ENCODE assay signal across 18 cellular contexts in the genomic region with DNA sequence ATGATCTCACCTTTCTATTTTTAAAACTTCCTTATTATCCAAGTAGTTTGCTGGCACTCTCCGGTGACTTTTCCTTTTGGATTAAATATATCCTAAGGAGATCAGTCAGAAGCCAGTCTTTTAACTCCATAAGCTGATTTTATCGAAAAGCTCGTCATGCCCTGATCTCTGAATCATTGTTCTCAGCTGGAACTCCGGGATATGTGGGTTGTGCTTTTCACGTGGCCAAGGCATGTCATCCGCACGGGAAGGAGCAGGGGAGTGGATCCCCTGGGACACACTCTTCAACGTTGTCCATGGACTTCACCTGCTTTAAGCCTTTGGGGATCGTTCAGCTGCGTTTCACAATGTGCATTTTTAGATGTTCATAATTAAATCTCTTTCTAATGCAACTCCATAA.
"Had no signal": no experiment of that assay in that cellular context is flagged by ENCODE, and none has a peak within 500 bp of the region (broad histone marks: within the 10 kb centered on the region; RNA-seq: fewer than 3 reads in every experiment).

No MANE protein-coding gene starts in this region.

- H3K27ac ChIP-seq: foreskin keratinocyte, left ventricle myocardium inferior, lower lobe of right lung, pancreas, psoas muscle, right lobe of liver, tibial artery, upper lobe of left lung, vagina had no signal

- DNase-seq: effector memory CD4-positive, alpha-beta T cell; immature natural killer cell; kidney; left cardiac atrium; left ventricle myocardium inferior; lower lobe of right lung; mesenchymal stem cell; naive B cell; occipital lobe; pancreas; psoas muscle; retina; right lobe of liver; stimulated activated CD4-positive, alpha-beta T cell treated with anti-CD3 and anti-CD28 coated beads, Interleukin-4, amount 100 ng/mL, for 24 hours; tibial artery; upper lobe of left lung had no signal

- H3K4me1 ChIP-seq: foreskin keratinocyte, left ventricle myocardium inferior, lower lobe of right lung, pancreas, psoas muscle, right lobe of liver, tibial artery, upper lobe of left lung, vagina had no signal

- H3K9me3 ChIP-seq: left ventricle myocardium inferior, lower lobe of right lung, pancreas, psoas muscle, right lobe of liver, tibial artery, upper lobe of left lung, vagina had no signal

- H3K27me3 ChIP-seq: foreskin keratinocyte, pancreas, right lobe of liver, tibial artery, upper lobe of left lung, vagina had no signal

- H3K36me3 ChIP-seq: left ventricle myocardium inferior, lower lobe of right lung, pancreas, right lobe of liver, tibial artery, upper lobe of left lung, vagina had no signal

- H3K4me3 ChIP-seq: left ventricle myocardium inferior, lower lobe of right lung, pancreas, psoas muscle, right lobe of liver, tibial artery, upper lobe of left lung, vagina had no signal
